Comparison of ENCODE assay signal across 23 cellular contexts in genomic region chr15:65559941-65560340, GRCh38.
"Had no signal": no experiment of that assay in that cellular context is flagged by ENCODE, and none has a peak within 500 bp of the region (broad histone marks: within the 10 kb centered on the region; RNA-seq: fewer than 3 reads in every experiment).

No MANE protein-coding gene starts in this region.

- H3K4me1 ChIP-seq: left ventricle myocardium inferior, sigmoid colon, spleen, suprapubic skin, tibial artery, upper lobe of right lung had no signal

- DNase-seq: islet precursor cell; left ventricle myocardium inferior; mesendoderm; midbrain; mucosa of descending colon; naive thymus-derived CD4-positive, alpha-beta T cell; ovary; retina; right cardiac atrium; sigmoid colon; small intestine; spleen; stimulated activated CD4-positive, alpha-beta T cell treated with anti-CD3 and anti-CD28 coated beads, Interleukin-4, amount 100 ng/mL, for 24 hours; stimulated activated naive CD4-positive, alpha-beta T cell; tibial artery; upper lobe of right lung had no signal

- FAIRE-seq: small intestine, urothelium cell line had no signal

- H3K4me3 ChIP-seq: hepatocyte, left ventricle myocardium inferior, lung, mucosa of descending colon, ovary, sigmoid colon, spleen, suprapubic skin, thoracic aorta, tibial artery, upper lobe of right lung had no signal

- H3K9me3 ChIP-seq: left ventricle myocardium inferior, mucosa of descending colon, ovary, sigmoid colon, spleen, suprapubic skin, thoracic aorta, tibial artery, upper lobe of right lung had no signal

- H3K4me2 ChIP-seq: hepatocyte had no signal

- ATAC-seq: mucosa of descending colon; naive thymus-derived CD4-positive, alpha-beta T cell; natural killer cell treated with Interleukin-12 subunit alpha and Interleukin-12 subunit beta and Interleukin-15 and Interleukin-18, amount 100 ng/mL, for 72 hours; right cardiac atrium; stimulated activated effector memory CD8-positive, alpha-beta T cell treated with anti-CD3 and anti-CD28 coated beads, Interleukin-12 subunit alpha, Interleukin-12 subunit beta, amount 100 ng/mL, for 72 hours; upper lobe of right lung had no signal

- H3K27me3 ChIP-seq: hepatocyte, ovary, sigmoid colon, spleen, suprapubic skin, tibial artery, upper lobe of right lung had no signal

- H2AFZ ChIP-seq: hepatocyte had no signal

- H3K27ac ChIP-seq: hepatocyte, left ventricle myocardium inferior, ovary, sigmoid colon, spleen, suprapubic skin, thoracic aorta, tibial artery, upper lobe of right lung had no signal

- H3K36me3 ChIP-seq: ovary had no signal
